In the genomic region with DNA sequence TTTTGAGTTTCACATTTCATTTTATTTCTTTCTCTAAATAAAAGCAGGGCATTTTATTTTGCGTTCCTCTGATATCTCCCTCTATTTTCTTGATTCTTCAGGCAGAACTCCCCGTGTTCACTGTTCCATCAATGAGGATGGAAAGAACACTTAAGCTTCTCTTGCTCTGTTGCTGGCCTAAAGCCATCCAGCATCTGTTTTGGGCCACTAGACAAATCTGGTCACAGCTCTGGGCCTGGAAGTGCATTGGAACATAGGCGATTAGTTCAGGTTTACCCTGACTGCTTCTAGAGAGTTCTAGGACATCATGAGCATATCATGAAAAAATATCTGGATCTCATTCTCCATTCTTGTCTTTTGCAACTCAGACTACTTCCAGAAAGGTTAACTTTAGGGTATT, we compare ENCODE assay signal across 26 cellular contexts.
DNase-seq lines count a peak whose midpoint lies in the region; ATAC-seq lines count a peak whose summit lies in the region.
"Had no signal": no experiment of that assay in that cellular context is flagged by ENCODE, and none has a peak within 500 bp of the region (broad histone marks: within the 10 kb centered on the region; RNA-seq: fewer than 3 reads in every experiment).

No MANE protein-coding gene starts in this region.

- DNase-seq in NCI-H2107 (lab: John Stamatoyannopoulos, UW) (peak; percentile 4), NCI-H2107 treated with DMSO at 0.1 percent for 48 hours (lab: John Stamatoyannopoulos, UW; ENCODE audit: unreplicated experiment) (no peak), LHCN-M2 (ENCODE audit: low read depth) (peak; percentile 69), adipocyte (ENCODE audit: low read depth) (peak; percentile 66), pons (ENCODE audit: low spot score) (peak; percentile 14), NCI-H2227 (lab: John Stamatoyannopoulos, UW; ENCODE audit: unreplicated experiment) (no peak), T-helper 2 cell (no peak)
- DNase-seq: 8988T; activated CD4-positive, alpha-beta memory T cell treated with anti-CD3 and anti-CD28 coated beads, Interleukin-2, amount 10 ng/mL, durations not matched to agents 7 days and 5 days; activated naive CD8-positive, alpha-beta T cell treated with anti-CD3 and anti-CD28 coated beads for 36 hours; AML-193; CD8-positive, alpha-beta memory T cell; central memory CD4-positive, alpha-beta T cell; dermis blood vessel endothelial cell; DMS53; GDM1; glutamatergic neuron; Kasumi-1; mammary epithelial cell; NCI-H2081 treated with DMSO at 0.1 percent for 48 hours; NCI-H526 treated with DMSO at 0.1 percent for 48 hours; psoas muscle; upper lobe of right lung had no signal

- no peaks in the 10 kb centered on the region for H3K27me3 ChIP-seq in adipocyte (replicated peaks; ENCODE audit: control insufficient read depth, insufficient read depth, low read length)
- H3K27me3 ChIP-seq: upper lobe of right lung had no signal

- no peak overlapping the region for H3K4me3 ChIP-seq in adipocyte (ENCODE audit: low read length)
- H3K4me3 ChIP-seq: psoas muscle, upper lobe of right lung had no signal

- H3K4me1 ChIP-seq in adipocyte (ENCODE audit: control insufficient read depth, insufficient read depth, low read length): peaks cover 55% of the 10 kb centered on the region
- H3K4me1 ChIP-seq: psoas muscle, upper lobe of right lung had no signal

- ATAC-seq in GM18909 (IDR thresholded peaks at IDR 0.05; ENCODE audit: poor library complexity, unreplicated experiment): no peak
- ATAC-seq: activated CD4-positive, CD25-positive, alpha-beta regulatory T cell treated with anti-CD3 and anti-CD28 coated beads, Interleukin-2, amount 50 U/mL, for 24 hours; Right ventricle myocardium inferior; upper lobe of right lung had no signal

- peaks cover 5% of the 10 kb centered on the region for H3K9me3 ChIP-seq in adipocyte (ENCODE audit: control insufficient read depth, low read length)
- H3K9me3 ChIP-seq: psoas muscle, upper lobe of right lung had no signal

- H3K36me3 ChIP-seq in adipocyte (ENCODE audit: control insufficient read depth, insufficient read depth, low read length, severe bottlenecking): no peaks in the 10 kb centered on the region
- H3K36me3 ChIP-seq: upper lobe of right lung had no signal

- peak overlapping the region; percentile 78 for H3K9ac ChIP-seq in adipocyte (ENCODE audit: low read length)

Comparison
In these comparisons a context has a peak if more than half of its experiments do, and no peak if none do; other contexts are left out.
1. DNase-seq: peak in NCI-H2107 (single experiment), LHCN-M2 (single experiment), adipocyte (single experiment) and pons (single experiment); none in NCI-H2107 treated with DMSO at 0.1 percent for 48 hours (single experiment), NCI-H2227 (single experiment) and T-helper 2 cell (0 of 5).